In genomic region chr1:20487236-20487590, GRCh38 we compare ENCODE assay signal across 10 cellular contexts. TPM values are rescaled to one million over a fixed set of nuclear protein-coding genes. Genes with fewer than 3 reads are reported as not detected.
DNase-seq lines count a peak whose midpoint lies in the region; ATAC-seq and TF ChIP-seq lines count a peak whose summit lies in the region.
"Had no signal": no experiment of that assay in that cellular context is flagged by ENCODE, and none has a peak within 500 bp of the region (broad histone marks: within the 10 kb centered on the region; RNA-seq: fewer than 3 reads in every experiment).

No MANE protein-coding gene starts in this region.

- peaks cover 17% of the 10 kb centered on the region for H3K4me1 Mint-ChIP-seq in CD8-positive, alpha-beta T cell (ENCODE audit: low read depth)
- peaks cover 22% of the 10 kb centered on the region for H3K4me1 Mint-ChIP-seq in nephron

- peak overlapping the region; percentile 79 for H3K4me3 Mint-ChIP-seq in CD8-positive, alpha-beta T cell
- H3K4me3 Mint-ChIP-seq in nephron, result peak overlapping the region; percentile 70 to 79 (median 79)

- no peak for DNase-seq in CD8-positive, alpha-beta T cell
- DNase-seq in NCI-H2227 (lab: John Stamatoyannopoulos, UW; ENCODE audit: unreplicated experiment) (peak; percentile 64), dorsolateral prefrontal cortex (no peak), SIG-M5 (lab: John Stamatoyannopoulos, UW) (no peak), NCI-H748 treated with DMSO at 0.1 percent for 48 hours (lab: John Stamatoyannopoulos, UW) (no peak), AG20443 (ENCODE audit: low spot score) (no peak)

- peaks cover 25% of the 10 kb centered on the region for H3K4me1 ChIP-seq in CD8-positive, alpha-beta T cell (ENCODE audit: insufficient read depth, low read length)

- H3K27me3 ChIP-seq in CD8-positive, alpha-beta T cell (ENCODE audit: insufficient read depth, low read length), result peaks cover 21% of the 10 kb centered on the region
- H3K27me3 ChIP-seq in dorsolateral prefrontal cortex, result peaks cover 0 to 3% (median 0%) of the 10 kb centered on the region in 45 donors

- H3K27ac ChIP-seq in CD8-positive, alpha-beta T cell (ENCODE audit: low read depth, low read length), result no peak overlapping the region
- H3K27ac ChIP-seq in dorsolateral prefrontal cortex, result peak overlapping the region in 58 of 59 donors; percentile 90 to 100 (median 98)

- CTCF ChIA-PET in CD8-positive, alpha-beta T cell (lab: Charles Lee), result no interaction called here

- peaks cover 21% of the 10 kb centered on the region for H3K27me3 Mint-ChIP-seq in CD8-positive, alpha-beta T cell (ENCODE audit: low read depth)
- peaks cover 73% of the 10 kb centered on the region for H3K27me3 Mint-ChIP-seq in nephron (ENCODE audit: low read depth)

- no peaks in the 10 kb centered on the region for H3K9me3 Mint-ChIP-seq in CD8-positive, alpha-beta T cell
- no peaks in the 10 kb centered on the region for H3K9me3 Mint-ChIP-seq in nephron

- no peak overlapping the region for H3K27ac Mint-ChIP-seq in CD8-positive, alpha-beta T cell
- H3K27ac Mint-ChIP-seq in nephron, result peak overlapping the region in 2 of 3 experiments; percentile 57 to 86

- no peak for TF ChIP-seq CTCF in CD8-positive, alpha-beta T cell (IDR thresholded peaks at IDR 0.05)
- no peak for TF ChIP-seq CTCF in dorsolateral prefrontal cortex (IDR thresholded peaks at IDR 0.05 in 54 of 56, conservative IDR thresholded peaks at IDR 0.05 in 2 of 56; ENCODE audit: low read depth in 1 of 56, partially characterized antibody in 56 of 56)
- no peak for TF ChIP-seq CTCF in nephron (IDR thresholded peaks at IDR 0.05; ENCODE audit: unreplicated experiment in 3 of 3)

- H3K36me3 ChIP-seq in CD8-positive, alpha-beta T cell (ENCODE audit: insufficient read depth, low read length), result no peaks in the 10 kb centered on the region

- intact Hi-C loops in CD8-positive, alpha-beta T cell (cut with DNase I, micrococcal nuclease), result no loop called here
- intact Hi-C loops in dorsolateral prefrontal cortex (cut with DNase I), result loop anchor here in 1 of 2 donors (5.0 kb wide), 2 partner anchors 40 to 55 kb away; no protein-coding TSS in a partner anchor

- ATAC-seq in CD8-positive, alpha-beta T cell, result no peak
- ATAC-seq in HG03378 (IDR thresholded peaks at IDR 0.05; ENCODE audit: unreplicated experiment), result no peak

- H3K4me3 ChIP-seq in CD8-positive, alpha-beta T cell (ENCODE audit: low read depth, low read length), result no peak overlapping the region
- H3K4me3 ChIP-seq in dorsolateral prefrontal cortex, result peak overlapping the region; percentile 53 to 97 (median 87)

- H3K36me3 Mint-ChIP-seq in CD8-positive, alpha-beta T cell, result peaks cover 3% of the 10 kb centered on the region
- H3K36me3 Mint-ChIP-seq in nephron (ENCODE audit: low read depth), result peaks cover 5% of the 10 kb centered on the region

- H3K9me3 ChIP-seq in CD8-positive, alpha-beta T cell (ENCODE audit: low read length), result no peaks in the 10 kb centered on the region
- H3K9me3 ChIP-seq: mucosa of descending colon had no signal

- POLR2A ChIA-PET in CD8-positive, alpha-beta T cell (lab: Charles Lee), result no interaction called here

RNA-seq across cellular contexts. Expression of gene CAMK2N1, which starts 1.2 kb away (rescaled TPM):
- total RNA-seq in CD8-positive, alpha-beta T cell, result 1 to 10 TPM; 6.6 to 8.4 TPM
- 100 to 1,000 TPM; 248 to 798 (median 441) TPM for total RNA-seq in dorsolateral prefrontal cortex
- total RNA-seq: G401 had no signal

RNA-seq across cellular contexts. Expression of gene MUL1, which starts 20.7 kb away (rescaled TPM):
- total RNA-seq in CD8-positive, alpha-beta T cell, result 10 to 100 TPM; 19.7 to 22.5 TPM
- 10 to 100 TPM; 16.4 to 29.4 (median 23.6) TPM for total RNA-seq in dorsolateral prefrontal cortex

Comparison
In these comparisons a context has a peak if more than half of its experiments do, and no peak if none do; other contexts are left out.
1. RNA of gene CAMK2N1, which starts 1.2 kb away (total RNA-seq): 248 to 798 TPM in dorsolateral prefrontal cortex; 6.6 to 8.4 TPM in CD8-positive, alpha-beta T cell; every median in the first group is over 10 times any median in the second.